In genomic region chr15:85718271-85718971, GRCh38 we compare ENCODE assay signal across 12 cellular contexts.
DNase-seq lines count a peak whose midpoint lies in the region; ATAC-seq and TF ChIP-seq lines count a peak whose summit lies in the region.
"Had no signal": no experiment of that assay in that cellular context is flagged by ENCODE, and none has a peak within 500 bp of the region (broad histone marks: within the 10 kb centered on the region; RNA-seq: fewer than 3 reads in every experiment).

No MANE protein-coding gene starts in this region.

- no peak for DNase-seq in activated CD4-positive, alpha-beta memory T cell treated with anti-CD3 and anti-CD28 coated beads for 36 hours
- no peak for DNase-seq in activated CD4-positive, alpha-beta memory T cell treated with anti-CD3 and anti-CD28 coated beads, Interleukin-2, amount 10 ng/mL, durations not matched to agents 7 days and 5 days
- DNase-seq in nephron progenitor cell (no peak), SKM-1 treated with dmso at 0.1 percent for 144 hours (lab: John Stamatoyannopoulos, UW; ENCODE audit: unreplicated experiment) (no peak), H9 (no peak)
- DNase-seq: activated CD4-positive, alpha-beta T cell treated with anti-CD3 and anti-CD28 coated beads for 1 hour; GOT3; NCI-H1930 had no signal

- no peak overlapping the region for H2BK5ac ChIP-seq in H9 (ENCODE audit: insufficient read length, low read length)

- H3K27me3 Mint-ChIP-seq in activated CD4-positive, alpha-beta memory T cell treated with anti-CD3 and anti-CD28 coated beads for 36 hours: no peaks in the 10 kb centered on the region
- no peaks in the 10 kb centered on the region for H3K27me3 Mint-ChIP-seq in activated CD4-positive, alpha-beta memory T cell treated with anti-CD3 and anti-CD28 coated beads, Interleukin-2, amount 10 ng/mL, durations not matched to agents 7 days and 5 days
- H3K27me3 Mint-ChIP-seq in nephron progenitor cell (ENCODE audit: low read depth, poor library complexity) (no peaks in the 10 kb centered on the region), H9 (ENCODE audit: low read depth) (no peaks in the 10 kb centered on the region)

- no peaks in the 10 kb centered on the region for H3K9me3 Mint-ChIP-seq in activated CD4-positive, alpha-beta memory T cell treated with anti-CD3 and anti-CD28 coated beads for 36 hours
- H3K9me3 Mint-ChIP-seq in activated CD4-positive, alpha-beta memory T cell treated with anti-CD3 and anti-CD28 coated beads, Interleukin-2, amount 10 ng/mL, durations not matched to agents 7 days and 5 days: no peaks in the 10 kb centered on the region
- H3K9me3 Mint-ChIP-seq in nephron progenitor cell (no peaks in the 10 kb centered on the region), H9 (no peaks in the 10 kb centered on the region)

- no peak overlapping the region for H4K8ac ChIP-seq in H9 (replicated peaks; ENCODE audit: insufficient read length, low read depth, low read length)

- no peaks in the 10 kb centered on the region for H3K23me2 ChIP-seq in H9 (ENCODE audit: insufficient read length, low read depth, low read length, poor library complexity, severe bottlenecking)

- no peak overlapping the region for H2AK5ac ChIP-seq in H9 (ENCODE audit: insufficient read length, low read length)

- H2BK120ac ChIP-seq in H9 (ENCODE audit: low read depth, low read length, poor library complexity, severe bottlenecking): no peak overlapping the region

- TF ChIP-seq CTCF in nephron progenitor cell (IDR thresholded peaks at IDR 0.05) (no peak), H9 (conservative IDR thresholded peaks at IDR 0.05) (no peak)

- no peak overlapping the region for H4K5ac ChIP-seq in H9 (ENCODE audit: insufficient read length, low read depth, low read length)

- no peaks in the 10 kb centered on the region for H3K4me1 ChIP-seq in H9 (ENCODE audit: insufficient read depth, low read length)
- H3K4me1 ChIP-seq: suprapubic skin had no signal

- H4K91ac ChIP-seq in H9 (ENCODE audit: insufficient read length, low read depth, low read length): no peak overlapping the region

- no peaks in the 10 kb centered on the region for H3K9me3 ChIP-seq in H9 (ENCODE audit: control insufficient read depth, low read depth, low read length)
- H3K9me3 ChIP-seq: suprapubic skin had no signal

- H3K4ac ChIP-seq in H9 (ENCODE audit: low read depth, low read length): no peak overlapping the region

- no peak overlapping the region for H3T11ph ChIP-seq in H9 (ENCODE audit: low read length)

- peaks cover 67% of the 10 kb centered on the region for H3K4me1 Mint-ChIP-seq in activated CD4-positive, alpha-beta memory T cell treated with anti-CD3 and anti-CD28 coated beads for 36 hours (ENCODE audit: low read depth)
- peaks cover 18% of the 10 kb centered on the region for H3K4me1 Mint-ChIP-seq in activated CD4-positive, alpha-beta memory T cell treated with anti-CD3 and anti-CD28 coated beads, Interleukin-2, amount 10 ng/mL, durations not matched to agents 7 days and 5 days
- H3K4me1 Mint-ChIP-seq in nephron progenitor cell: peaks cover 7% of the 10 kb centered on the region
- H3K4me1 Mint-ChIP-seq in H9: peaks cover 6% of the 10 kb centered on the region in 2 experiments; a peak in 3 of 4 replicates

- no peak overlapping the region for H3K4me2 ChIP-seq in H9 (ENCODE audit: insufficient read depth, insufficient read length, low read length)

- ATAC-seq in GM21447 (IDR thresholded peaks at IDR 0.05; ENCODE audit: unreplicated experiment) (peak; percentile 68), HG03280 (IDR thresholded peaks at IDR 0.05; ENCODE audit: unreplicated experiment) (peak; percentile 58), esophagus mucosa (no peak)

- H2AFZ ChIP-seq in H9 (ENCODE audit: low read length): no peak overlapping the region

- WGBS in H9 (ENCODE audit: extremely low coverage, insufficient read length, low lambda C conversion rate): no CpG with 5 or more reads among the region's 12 CpGs

- no peak overlapping the region for H3K4me3 Mint-ChIP-seq in activated CD4-positive, alpha-beta memory T cell treated with anti-CD3 and anti-CD28 coated beads for 36 hours
- H3K4me3 Mint-ChIP-seq in activated CD4-positive, alpha-beta memory T cell treated with anti-CD3 and anti-CD28 coated beads, Interleukin-2, amount 10 ng/mL, durations not matched to agents 7 days and 5 days: no peak overlapping the region
- H3K4me3 Mint-ChIP-seq in nephron progenitor cell: no peak overlapping the region
- no peak overlapping the region for H3K4me3 Mint-ChIP-seq in H9

- H2BK20ac ChIP-seq in H9 (ENCODE audit: low read depth, low read length, poor library complexity, severe bottlenecking): no peak overlapping the region

- peaks cover 68% of the 10 kb centered on the region for H3K36me3 Mint-ChIP-seq in activated CD4-positive, alpha-beta memory T cell treated with anti-CD3 and anti-CD28 coated beads for 36 hours
- peaks cover 89% of the 10 kb centered on the region for H3K36me3 Mint-ChIP-seq in activated CD4-positive, alpha-beta memory T cell treated with anti-CD3 and anti-CD28 coated beads, Interleukin-2, amount 10 ng/mL, durations not matched to agents 7 days and 5 days (ENCODE audit: low read depth)
- H3K36me3 Mint-ChIP-seq in nephron progenitor cell (ENCODE audit: low read depth) (peaks cover 73% of the 10 kb centered on the region), H9 (ENCODE audit: insufficient read depth in 1 of 3, low read depth in 3 of 3) (peaks cover 3 to 58% (median 51%) of the 10 kb centered on the region in 3 experiments; a peak in 6 of 7 replicates)

- no peaks in the 10 kb centered on the region for H3K79me2 ChIP-seq in H9 (ENCODE audit: insufficient read depth, low read length)

- no peak overlapping the region for H3K23ac ChIP-seq in H9 (ENCODE audit: insufficient read length, low read depth, low read length)

- no peak overlapping the region for H3K27ac ChIP-seq in H9 (ENCODE audit: insufficient read length, low read depth, low read length)
- H3K27ac ChIP-seq: suprapubic skin had no signal

- H4K20me1 ChIP-seq in H9 (ENCODE audit: control insufficient read depth, insufficient read depth, insufficient read length): no peaks in the 10 kb centered on the region

- no peaks in the 10 kb centered on the region for H3K79me1 ChIP-seq in H9 (ENCODE audit: insufficient read depth, low read depth, low read length, poor library complexity, severe bottlenecking)

- no peak overlapping the region for H2BK15ac ChIP-seq in H9 (ENCODE audit: low read depth, low read length)

- H2BK12ac ChIP-seq in H9 (ENCODE audit: insufficient read length, low read depth, low read length): no peak overlapping the region

- no peaks in the 10 kb centered on the region for H3K27me3 ChIP-seq in H9 (ENCODE audit: insufficient read depth, low read length)
- H3K27me3 ChIP-seq: suprapubic skin had no signal

- intact Hi-C loops in activated CD4-positive, alpha-beta memory T cell treated with anti-CD3 and anti-CD28 coated beads for 36 hours (cut with micrococcal nuclease): no loop called here

- POLR2A ChIA-PET in activated CD4-positive, alpha-beta memory T cell treated with anti-CD3 and anti-CD28 coated beads for 36 hours (lab: Charles Lee): no interaction called here
- POLR2A ChIA-PET in activated CD4-positive, alpha-beta memory T cell treated with anti-CD3 and anti-CD28 coated beads, Interleukin-2, amount 10 ng/mL, durations not matched to agents 7 days and 5 days (lab: Charles Lee): interaction anchor here (1.0 kb wide), 1 partner anchor 11 kb away, joined by 3 read pairs; no protein-coding TSS in a partner anchor

- H3K14ac ChIP-seq in H9 (ENCODE audit: insufficient read depth, low read length): no peak overlapping the region

- H3K56ac ChIP-seq in H9 (ENCODE audit: insufficient read length, low read depth, low read length): no peak overlapping the region

- peak overlapping the region; percentile 52 for H3K27ac Mint-ChIP-seq in activated CD4-positive, alpha-beta memory T cell treated with anti-CD3 and anti-CD28 coated beads for 36 hours
- H3K27ac Mint-ChIP-seq in activated CD4-positive, alpha-beta memory T cell treated with anti-CD3 and anti-CD28 coated beads, Interleukin-2, amount 10 ng/mL, durations not matched to agents 7 days and 5 days: no peak overlapping the region
- H3K27ac Mint-ChIP-seq in nephron progenitor cell (peak overlapping the region; percentile 17), H9 (no peak overlapping the region)

- H3K9ac ChIP-seq in H9 (ENCODE audit: extremely low read depth, insufficient read length, low read length): no peak overlapping the region

- no peak overlapping the region for H3K18ac ChIP-seq in H9 (ENCODE audit: insufficient read length, low read depth, low read length)

- CTCF ChIA-PET in activated CD4-positive, alpha-beta memory T cell treated with anti-CD3 and anti-CD28 coated beads for 36 hours (lab: Charles Lee): interaction anchor here (2.1 kb wide), 1 partner anchor 11 kb away, joined by 6 read pairs; no protein-coding TSS in a partner anchor
- CTCF ChIA-PET in activated CD4-positive, alpha-beta memory T cell treated with anti-CD3 and anti-CD28 coated beads, Interleukin-2, amount 10 ng/mL, durations not matched to agents 7 days and 5 days (lab: Charles Lee): interaction anchor here (1.3 kb wide), 1 partner anchor 422 kb away, joined by 3 read pairs; no protein-coding TSS in a partner anchor

Comparison
In these comparisons a context has a peak if more than half of its experiments do, and no peak if none do; other contexts are left out.
1. H3K27ac Mint-ChIP-seq: peak in activated CD4-positive, alpha-beta memory T cell treated with anti-CD3 and anti-CD28 coated beads for 36 hours (single experiment) and nephron progenitor cell (single experiment); none in activated CD4-positive, alpha-beta memory T cell treated with anti-CD3 and anti-CD28 coated beads, Interleukin-2, amount 10 ng/mL, durations not matched to agents 7 days and 5 days (single experiment) and H9 (0 of 3).